ENCODE assay signal across 8 cellular contexts in the genomic region with DNA sequence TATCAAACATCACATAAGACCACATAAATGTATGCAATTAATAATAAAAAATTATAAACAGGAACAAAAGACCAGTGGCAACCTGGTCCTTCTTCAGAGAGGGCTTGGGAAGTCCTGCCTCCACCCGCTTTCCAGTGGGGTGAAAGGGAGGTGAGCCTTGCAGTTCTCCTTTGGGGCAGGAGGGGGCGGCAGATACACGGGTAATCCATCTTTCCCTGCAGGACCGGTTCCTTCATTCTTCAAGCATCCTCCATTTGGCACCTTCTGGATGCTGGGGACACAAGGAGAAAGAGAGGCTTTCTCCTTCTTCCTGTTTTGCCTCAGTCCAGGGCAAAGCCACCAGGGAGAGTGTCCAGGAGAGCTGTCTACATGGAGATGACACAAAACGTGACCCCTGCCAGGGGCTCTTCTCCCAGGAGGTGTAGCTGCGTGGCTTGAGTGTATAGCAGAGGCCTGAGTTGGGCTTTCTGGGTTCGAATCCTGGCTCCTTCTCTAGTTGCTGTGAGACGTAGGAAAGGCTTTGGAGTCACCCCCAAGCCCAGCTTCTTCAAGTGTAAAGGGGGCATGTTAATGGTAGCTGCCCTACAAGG. TPM values are rescaled to one million over a fixed set of nuclear protein-coding genes. Genes with fewer than 3 reads are reported as not detected.
DNase-seq lines count a peak whose midpoint lies in the region; ATAC-seq and TF ChIP-seq lines count a peak whose summit lies in the region.

No MANE protein-coding gene starts in this region.

- H3K4me3 ChIP-seq in NB4 (ENCODE audit: low read depth, low read length) (no peak overlapping the region), right cardiac atrium (ENCODE audit: low read length) (no peak overlapping the region)

- H3K27ac ChIP-seq in right cardiac atrium (ENCODE audit: low read length) = no peak overlapping the region

- 36% methylated on average over 8 of the region's 8 CpGs for WGBS in right cardiac atrium

- DNase-seq in GM04504 (ENCODE audit: low read depth) (peak; percentile 47), NB4 (ENCODE audit: low read depth) (peak; percentile 74), T-helper 2 cell (peak; percentile 41 to 66 (median 59)), amygdala (lab: John Stamatoyannopoulos, UW) (peak in 49 of 56 donors; percentile 9 to 86 (median 48)), right cardiac atrium (peak; percentile 74 to 92 (median 89)), sciatic nerve (ENCODE audit: low spot score) (peak; percentile 93)

- TF ChIP-seq CTCF in NB4 (IDR thresholded peaks at IDR 0.05; ENCODE audit: low read depth, low read length) = peak; percentile 86

- H3K9me3 ChIP-seq in right cardiac atrium (ENCODE audit: control insufficient read depth, low read length) = no peaks in the 10 kb centered on the region

- no peaks in the 10 kb centered on the region for H3K27me3 ChIP-seq in right cardiac atrium (ENCODE audit: control insufficient read depth, insufficient read depth)

- peak; percentile 75 to 80 for ATAC-seq in right cardiac atrium
- peak; percentile 90 for ATAC-seq in sciatic nerve
- no peak for ATAC-seq in HG03159 (IDR thresholded peaks at IDR 0.05; ENCODE audit: unreplicated experiment)
- ATAC-seq in HG02759 (IDR thresholded peaks at IDR 0.05; ENCODE audit: unreplicated experiment) = no peak

- TF ChIP-seq POLR2A in NB4 (IDR thresholded peaks at IDR 0.05; ENCODE audit: extremely low read depth, insufficient read length) = no peak

- H3K4me1 ChIP-seq in right cardiac atrium (ENCODE audit: control insufficient read depth, insufficient read depth, low read length) = no peaks in the 10 kb centered on the region

- intact Hi-C loops in right cardiac atrium (cut with DNase I) (loop anchor here in 3 of 4 donors (5.0 to 10.0 kb wide), 3 partner anchors 889 to 1011 kb away; no protein-coding TSS in a partner anchor), sciatic nerve (cut with DNase I) (loop anchor here (10.0 kb wide), 1 partner anchor 1009 kb away; no protein-coding TSS in a partner anchor)

RNA-seq across cellular contexts. Expression of gene RPLP1, which starts 23.2 kb away (rescaled TPM):
- total RNA-seq in right cardiac atrium = 1,000 to 10,000 TPM in 2 of 4 donors, 100 to 1,000 TPM in 2; 899 to 1,271 (median 999) TPM
- polyA plus RNA-seq in right cardiac atrium = 1,013 TPM
- 1,014 TPM for total RNA-seq in sciatic nerve

Comparison
In these comparisons a context has a peak if more than half of its experiments do, and no peak if none do; other contexts are left out.
1. ATAC-seq: peak in right cardiac atrium (2 of 2) and sciatic nerve (single experiment); none in HG03159 (single experiment) and HG02759 (single experiment).
2. Peak in every context shown above with its lines, with median percentiles within 50 percentile points of each other: DNase-seq.